16 cellular contexts compared by ENCODE assay signal in the genomic region with DNA sequence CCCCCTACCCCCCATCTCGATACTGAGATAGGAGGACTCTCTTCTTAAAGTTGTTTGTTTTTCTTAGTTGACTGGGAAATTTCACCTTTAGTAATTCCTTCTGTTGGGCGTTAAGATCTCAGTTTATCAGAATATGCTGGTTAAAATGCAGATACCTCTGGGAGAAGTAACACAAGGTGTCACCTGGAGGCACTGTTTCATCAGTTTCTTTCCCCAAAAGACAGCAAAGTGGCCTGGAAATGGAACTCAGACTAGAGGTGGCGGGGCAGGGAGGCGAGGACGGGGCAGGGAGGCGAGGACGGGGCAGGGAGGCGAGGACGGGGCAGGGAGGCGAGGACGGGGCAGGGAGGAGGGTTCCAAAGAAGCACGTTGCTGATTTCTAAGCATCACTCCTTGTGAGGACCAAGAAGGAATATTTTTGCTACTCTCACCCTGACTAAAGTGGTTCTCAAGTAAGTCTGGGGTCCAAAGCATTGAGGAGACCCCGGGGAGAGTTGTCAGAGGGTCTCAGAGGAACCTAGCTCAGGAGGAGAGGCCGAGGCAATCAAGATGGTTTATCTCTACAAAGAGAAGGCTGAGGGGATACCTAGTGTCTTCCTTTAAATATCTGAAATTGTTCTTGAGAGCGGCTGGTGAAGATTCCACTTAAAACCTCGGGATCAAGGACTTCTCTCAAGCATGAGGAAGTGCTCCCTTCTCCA.
"Had no signal": no experiment of that assay in that cellular context is flagged by ENCODE, and none has a peak within 500 bp of the region (broad histone marks: within the 10 kb centered on the region; RNA-seq: fewer than 3 reads in every experiment).

No MANE protein-coding gene starts in this region.

- ATAC-seq: activated naive CD8-positive, alpha-beta T cell treated with anti-CD3 and anti-CD28 coated beads, Interleukin-2, amount 50 U/mL, for 24 hours; gastrocnemius medialis; heart right ventricle; left lung had no signal

- H3K36me3 Mint-ChIP-seq: memory B cell had no signal

- H3K27me3 ChIP-seq: ascending aorta, colonic mucosa, gastrocnemius medialis, thyroid gland had no signal

- H3K27me3 Mint-ChIP-seq: activated naive CD8-positive, alpha-beta T cell treated with anti-CD3 and anti-CD28 coated beads, Interleukin-2, amount 50 U/mL, for 24 hours had no signal

- H3K27ac Mint-ChIP-seq: activated CD4-positive, alpha-beta T cell treated with anti-CD3 and anti-CD28 coated beads, Interleukin-2, amount 10 ng/mL, durations not matched to agents 7 days and 5 days; activated naive CD8-positive, alpha-beta T cell treated with anti-CD3 and anti-CD28 coated beads, Interleukin-2, amount 50 U/mL, for 24 hours; memory B cell; nephron had no signal

- H3K9me3 Mint-ChIP-seq: activated CD4-positive, alpha-beta T cell treated with anti-CD3 and anti-CD28 coated beads, Interleukin-2, amount 10 ng/mL, durations not matched to agents 7 days and 5 days; activated naive CD8-positive, alpha-beta T cell treated with anti-CD3 and anti-CD28 coated beads, Interleukin-2, amount 50 U/mL, for 24 hours; memory B cell; nephron had no signal

- H3K9me3 ChIP-seq: ascending aorta, colonic mucosa, gastrocnemius medialis, heart right ventricle, left lung, stomach, thyroid gland had no signal

- H3K4me1 Mint-ChIP-seq: activated CD4-positive, alpha-beta T cell treated with anti-CD3 and anti-CD28 coated beads, Interleukin-2, amount 10 ng/mL, durations not matched to agents 7 days and 5 days; activated naive CD8-positive, alpha-beta T cell treated with anti-CD3 and anti-CD28 coated beads, Interleukin-2, amount 50 U/mL, for 24 hours; memory B cell had no signal

- H3K4me3 ChIP-seq: ascending aorta, colonic mucosa, gastrocnemius medialis, heart right ventricle, left lung, stomach, thyroid gland had no signal

- DNase-seq: activated CD4-positive, alpha-beta T cell treated with anti-CD3 and anti-CD28 coated beads, Interleukin-2, amount 10 ng/mL, durations not matched to agents 7 days and 5 days; activated CD4-positive, CD25-positive, alpha-beta regulatory T cell; activated naive CD4-positive, alpha-beta T cell; activated naive CD8-positive, alpha-beta T cell treated with anti-CD3 and anti-CD28 coated beads, Interleukin-2, amount 50 U/mL, for 24 hours; colonic mucosa; effector CD8-positive, alpha-beta T cell; gastrocnemius medialis; stimulated activated CD4-positive, alpha-beta T cell treated with anti-CD3 and anti-CD28 coated beads, Interleukin-15, amount 100 ng/mL, for 24 hours; stomach; T-helper 2 cell; thyroid gland had no signal

- H3K4me3 Mint-ChIP-seq: activated CD4-positive, alpha-beta T cell treated with anti-CD3 and anti-CD28 coated beads, Interleukin-2, amount 10 ng/mL, durations not matched to agents 7 days and 5 days; activated naive CD8-positive, alpha-beta T cell treated with anti-CD3 and anti-CD28 coated beads, Interleukin-2, amount 50 U/mL, for 24 hours; nephron had no signal

- H3K36me3 ChIP-seq: ascending aorta, colonic mucosa, gastrocnemius medialis, heart right ventricle, left lung, stomach, thyroid gland had no signal

- H3K27ac ChIP-seq: ascending aorta, colonic mucosa, gastrocnemius medialis, heart right ventricle, left lung, stomach, thyroid gland had no signal

- H3K4me1 ChIP-seq: ascending aorta, colonic mucosa, gastrocnemius medialis, heart right ventricle, left lung, stomach, thyroid gland had no signal
